Comparison of ENCODE assay signal across 9 cellular contexts in genomic region chr6:89475634-89476033, GRCh38. TPM values are rescaled to one million over a fixed set of nuclear protein-coding genes. Genes with fewer than 3 reads are reported as not detected.
DNase-seq lines count a peak whose midpoint lies in the region; ATAC-seq lines count a peak whose summit lies in the region.
"Had no signal": no experiment of that assay in that cellular context is flagged by ENCODE, and none has a peak within 500 bp of the region (broad histone marks: within the 10 kb centered on the region; RNA-seq: fewer than 3 reads in every experiment).

No MANE protein-coding gene starts in this region.

- H3K27me3 ChIP-seq in GM23248 (replicated peaks; ENCODE audit: insufficient read depth) (no peaks in the 10 kb centered on the region), right cardiac atrium (ENCODE audit: control insufficient read depth, insufficient read depth) (no peaks in the 10 kb centered on the region)
- H3K27me3 ChIP-seq in effector memory CD4-positive, alpha-beta T cell (replicated peaks; ENCODE audit: control insufficient read depth, insufficient read depth, low read length, poor library complexity, severe bottlenecking): no peaks in the 10 kb centered on the region

- H3F3A ChIP-seq in GM23248 (ENCODE audit: insufficient read depth): peaks cover 7% of the 10 kb centered on the region; the same call in 1 of the 2 replicates

- in situ Hi-C loops in Caki2 (cut with HindIII; ENCODE audit: low pct_unique_long_range_greater_than_20kb, low sequenced_read_pairs) (no loop called here), GM23248 (cut with MboI) (no loop called here), SK-MEL-5 (cut with HindIII; ENCODE audit: low pct_unique_long_range_greater_than_20kb, low sequenced_read_pairs) (no loop called here)

- 0 out of 2 replicates have a peak overlapping the region, but pooled peaks have one; percentile 2 for H2AFZ ChIP-seq in GM23248

- ATAC-seq in right cardiac atrium: peak; percentile 64 to 67

- H3K9ac ChIP-seq in GM23248: no peak overlapping the region

- intact Hi-C loops in right cardiac atrium (cut with DNase I): no loop called here

- H3K9me3 ChIP-seq in GM23248 (ENCODE audit: low read depth) (no peaks in the 10 kb centered on the region), right cardiac atrium (ENCODE audit: control insufficient read depth, low read length) (no peaks in the 10 kb centered on the region)
- H3K9me3 ChIP-seq in effector memory CD4-positive, alpha-beta T cell (ENCODE audit: control insufficient read depth, low read length): no peaks in the 10 kb centered on the region

- 0 out of 2 replicates have a peak, but pooled peaks cover 8% of the 10 kb centered on the region for H3K4me1 ChIP-seq in GM23248 (ENCODE audit: insufficient read depth)
- H3K4me1 ChIP-seq in right cardiac atrium (ENCODE audit: control insufficient read depth, insufficient read depth, low read length): peaks cover 2% of the 10 kb centered on the region
- H3K4me1 ChIP-seq in effector memory CD4-positive, alpha-beta T cell (ENCODE audit: control insufficient read depth, insufficient read depth, low read length, poor library complexity, severe bottlenecking): peaks cover 5% of the 10 kb centered on the region

- H3K9me2 ChIP-seq in GM23248 (ENCODE audit: insufficient read depth): no peaks in the 10 kb centered on the region

- no peak overlapping the region for H3K4me3 ChIP-seq in GM23248
- H3K4me3 ChIP-seq in right cardiac atrium (ENCODE audit: low read length): no peak overlapping the region
- no peak overlapping the region for H3K4me3 ChIP-seq in effector memory CD4-positive, alpha-beta T cell (ENCODE audit: insufficient read depth, low read depth, low read length, poor library complexity, severe bottlenecking)

- no peaks in the 10 kb centered on the region for H3K36me3 ChIP-seq in GM23248 (ENCODE audit: low read depth)
- no peaks in the 10 kb centered on the region for H3K36me3 ChIP-seq in effector memory CD4-positive, alpha-beta T cell (ENCODE audit: control insufficient read depth, insufficient read depth, low read length)

- H3K27ac ChIP-seq in GM23248: peak overlapping the region; percentile 19; the same call in 1 of the 2 replicates
- no peak overlapping the region for H3K27ac ChIP-seq in right cardiac atrium (ENCODE audit: low read length)
- no peak overlapping the region for H3K27ac ChIP-seq in effector memory CD4-positive, alpha-beta T cell (ENCODE audit: insufficient read depth, low read length, poor library complexity, severe bottlenecking)

- H3K4me2 ChIP-seq in GM23248 (ENCODE audit: unreplicated experiment): peak overlapping the region; percentile 21

- DNase-seq in Caki2 (ENCODE audit: low read depth) (peak; percentile 13), GM23248 (peak; percentile 29), SK-MEL-5 (ENCODE audit: low read depth, low spot score) (peak; percentile 56), right cardiac atrium (no peak), NCI-H446 (lab: John Stamatoyannopoulos, UW) (no peak), NCI-H1092 (lab: John Stamatoyannopoulos, UW) (no peak), NCI-H1417 treated with DMSO at 0.1 percent for 48 hours (lab: John Stamatoyannopoulos, UW) (no peak)
- no peak for DNase-seq in effector memory CD4-positive, alpha-beta T cell
- DNase-seq: NCI-H524 treated with DMSO at 0.1 percent for 48 hours had no signal

- no peaks in the 10 kb centered on the region for H4K20me1 ChIP-seq in GM23248 (ENCODE audit: insufficient read depth)

- H3K79me2 ChIP-seq in GM23248 (ENCODE audit: insufficient read depth): no peaks in the 10 kb centered on the region

RNA-seq across cellular contexts. Expression of gene ANKRD6, which starts 42.7 kb away (rescaled TPM):
- 12.5 and 16.9 TPM in 2 replicates for total RNA-seq in Caki2 (2014; rRNA removed; shearing (Covaris generic); ENCODE audit: low replicate concordance)
- total RNA-seq in GM23248 (2014; rRNA removed; shearing (Covaris generic)): 1.0 and 12.4 TPM in 2 replicates
- 0.54 and 0.58 TPM in 2 replicates for polyA plus RNA-seq in GM23248 (2016; fragmentation: Nextera tagmentation; extraction: Ambion mirVana)
- 19.3 and 28.1 TPM in 2 replicates for total RNA-seq in SK-MEL-5 (2014; rRNA removed; shearing (Covaris generic))
- polyA plus RNA-seq in SK-MEL-5 (2015; cell fraction: cytosol; rRNA removed): 15.1 and 16.9 TPM in 2 replicates
- polyA plus RNA-seq in SK-MEL-5 (2015; cell fraction: nucleus; rRNA removed): 55.4 and 89.5 TPM in 2 replicates
- 10 to 100 TPM; 17.9 to 22.8 (median 21.0) TPM for total RNA-seq in right cardiac atrium
- 6.7 TPM for polyA plus RNA-seq in right cardiac atrium

Comparison
In these comparisons a context has a peak if more than half of its experiments do, and no peak if none do; other contexts are left out.
1. DNase-seq: peak in Caki2 (single experiment), GM23248 (single experiment) and SK-MEL-5 (single experiment); none in right cardiac atrium (0 of 3), NCI-H446 (0 of 2), effector memory CD4-positive, alpha-beta T cell (0 of 3), NCI-H1092 (single experiment) and NCI-H1417 treated with DMSO at 0.1 percent for 48 hours (single experiment).